Comparison of ENCODE assay signal across 9 cellular contexts in genomic region chr6:99868074-99868702, GRCh38.
DNase-seq lines count a peak whose midpoint lies in the region; ATAC-seq and TF ChIP-seq lines count a peak whose summit lies in the region.
"Had no signal": no experiment of that assay in that cellular context is flagged by ENCODE, and none has a peak within 500 bp of the region (broad histone marks: within the 10 kb centered on the region; RNA-seq: fewer than 3 reads in every experiment).

No MANE protein-coding gene starts in this region.

- H3K36me3 ChIP-seq in GM23338 (ENCODE audit: insufficient read depth) (no peaks in the 10 kb centered on the region), Karpas-422 (ENCODE audit: insufficient read depth, low read length) (no peaks in the 10 kb centered on the region), Peyer's patch (no peaks in the 10 kb centered on the region), transverse colon (no peaks in the 10 kb centered on the region)

- WGBS in transverse colon (ENCODE audit: low coverage in 1 of 2), 2 donors = 1 to 7% methylated on average over 10 to 13 of the region's 13 CpGs

- peak; percentile 88 for ATAC-seq in GM23338

- TF ChIP-seq POLR2A in Peyer's patch (IDR thresholded peaks at IDR 0.05) = no peak
- no peak for TF ChIP-seq POLR2A in transverse colon (IDR thresholded peaks at IDR 0.05)

- no peaks in the 10 kb centered on the region for H3K9me2 ChIP-seq in GM23338 (ENCODE audit: insufficient read depth)
- no peaks in the 10 kb centered on the region for H3K9me2 ChIP-seq in Karpas-422 (replicated peaks; ENCODE audit: insufficient read depth, low read length)

- H3K4me1 Mint-ChIP-seq in GM23338 = peaks cover 8% of the 10 kb centered on the region; the same call in 2 of the 3 replicates
- H3K4me1 Mint-ChIP-seq in activated T-helper 2 cell treated with anti-CD3 and anti-CD28 coated beads, Interferon-gamma antibody, Interleukin-2, Interleukin-4, amounts not matched to agents 10 μg/mL and 5 μg/mL and 100 μg/mL, durations not matched to agents 14 hours and 24 hours and 36 hours (ENCODE audit: low read depth) = peaks cover 3% of the 10 kb centered on the region
- peaks cover 5% of the 10 kb centered on the region for H3K4me1 Mint-ChIP-seq in osteocyte (ENCODE audit: unreplicated experiment)

- in situ Hi-C loops in G401 (cut with HindIII; ENCODE audit: low sequenced_read_pairs) = no loop called here
- in situ Hi-C loops in transverse colon (cut with MboI; ENCODE audit: low pct_ligation_motif_present in 1 of 4, low pct_unique_long_range_greater_than_20kb in 1 of 4, low sequenced_read_pairs in 3 of 4) = no loop called here

- H3K4me1 ChIP-seq in GM23338 (ENCODE audit: insufficient read depth) = peaks cover 3% of the 10 kb centered on the region; the same call in 1 of the 2 replicates
- no peaks in the 10 kb centered on the region for H3K4me1 ChIP-seq in Karpas-422 (ENCODE audit: low read length)
- H3K4me1 ChIP-seq in Peyer's patch = no peaks in the 10 kb centered on the region
- no peaks in the 10 kb centered on the region for H3K4me1 ChIP-seq in transverse colon

- no peak for TF ChIP-seq EP300 in transverse colon (IDR thresholded peaks at IDR 0.05; ENCODE audit: low read depth)

- peak overlapping the region; percentile 41; the same call in 1 of the 2 replicates for H3K4me3 ChIP-seq in GM23338
- H3K4me3 ChIP-seq in Karpas-422 (ENCODE audit: low read length) = no peak overlapping the region
- H3K4me3 ChIP-seq in Peyer's patch = no peak overlapping the region
- H3K4me3 ChIP-seq in transverse colon = no peak overlapping the region

- H3K27me3 Mint-ChIP-seq in GM23338 (ENCODE audit: insufficient read depth, low read depth, poor library complexity) (peaks cover 2% of the 10 kb centered on the region), osteocyte (ENCODE audit: unreplicated experiment) (peaks cover 66% of the 10 kb centered on the region)
- H3K27me3 Mint-ChIP-seq in activated T-helper 2 cell treated with anti-CD3 and anti-CD28 coated beads, Interferon-gamma antibody, Interleukin-2, Interleukin-4, amounts not matched to agents 10 μg/mL and 5 μg/mL and 100 μg/mL, durations not matched to agents 14 hours and 24 hours and 36 hours (ENCODE audit: low read depth) = peaks cover 27% of the 10 kb centered on the region

- H3K9me3 Mint-ChIP-seq in GM23338 (no peaks in the 10 kb centered on the region), osteocyte (ENCODE audit: unreplicated experiment) (no peaks in the 10 kb centered on the region)
- H3K9me3 Mint-ChIP-seq in activated T-helper 2 cell treated with anti-CD3 and anti-CD28 coated beads, Interferon-gamma antibody, Interleukin-2, Interleukin-4, amounts not matched to agents 10 μg/mL and 5 μg/mL and 100 μg/mL, durations not matched to agents 14 hours and 24 hours and 36 hours = no peaks in the 10 kb centered on the region
- H3K9me3 Mint-ChIP-seq: stimulated activated naive CD8-positive, alpha-beta T cell treated with anti-CD3 and anti-CD28 coated beads, Interleukin-15, Interleukin-2, amounts not matched to agents 100 ng/mL and 50 ng/mL, for 24 hours had no signal

- no peaks in the 10 kb centered on the region for H3K36me3 Mint-ChIP-seq in GM23338 (ENCODE audit: low read depth)
- H3K36me3 Mint-ChIP-seq in activated T-helper 2 cell treated with anti-CD3 and anti-CD28 coated beads, Interferon-gamma antibody, Interleukin-2, Interleukin-4, amounts not matched to agents 10 μg/mL and 5 μg/mL and 100 μg/mL, durations not matched to agents 14 hours and 24 hours and 36 hours (ENCODE audit: low read depth) = no peaks in the 10 kb centered on the region
- H3K36me3 Mint-ChIP-seq in osteocyte (ENCODE audit: unreplicated experiment) = no peaks in the 10 kb centered on the region

- H2AFZ ChIP-seq in GM23338 (peak overlapping the region; percentile 49), Karpas-422 (ENCODE audit: low read length) (no peak overlapping the region)

- H3K79me2 ChIP-seq in GM23338 (replicated peaks; ENCODE audit: insufficient read depth) (no peaks in the 10 kb centered on the region), Karpas-422 (ENCODE audit: low read length) (no peaks in the 10 kb centered on the region)

- H4K20me1 ChIP-seq in GM23338 (replicated peaks; ENCODE audit: insufficient read depth) = no peaks in the 10 kb centered on the region
- H4K20me1 ChIP-seq in Karpas-422 (ENCODE audit: insufficient read depth, low read depth, low read length) = no peaks in the 10 kb centered on the region

- intact Hi-C loops in activated T-helper 2 cell treated with anti-CD3 and anti-CD28 coated beads, Interferon-gamma antibody, Interleukin-2, Interleukin-4, amounts not matched to agents 10 μg/mL and 5 μg/mL and 100 μg/mL, durations not matched to agents 14 hours and 24 hours and 36 hours (cut with micrococcal nuclease) = loop anchor here (1.0 to 10.0 kb wide), 3 partner anchors 134 to 607 kb away; no protein-coding TSS in a partner anchor
- intact Hi-C loops in transverse colon (cut with DNase I; ENCODE audit: low total_unique reads) = no loop called here

- H3F3A ChIP-seq in GM23338 (replicated peaks; ENCODE audit: low read depth) = no peaks in the 10 kb centered on the region

- H3K27me3 ChIP-seq in GM23338 (ENCODE audit: insufficient read depth) = peaks cover 10% of the 10 kb centered on the region
- no peaks in the 10 kb centered on the region for H3K27me3 ChIP-seq in Karpas-422 (ENCODE audit: low read length)
- no peaks in the 10 kb centered on the region for H3K27me3 ChIP-seq in Peyer's patch
- H3K27me3 ChIP-seq in transverse colon = peaks cover 26% of the 10 kb centered on the region

- DNase-seq in G401 (ENCODE audit: low spot score) = peak; percentile 81
- DNase-seq in GM23338 (ENCODE audit: low spot score) = peak; percentile 90
- peak; percentile 82 for DNase-seq in Karpas-422
- peak; percentile 41 to 84 (median 75) for DNase-seq in Peyer's patch
- peak; percentile 48 for DNase-seq in activated T-helper 2 cell treated with anti-CD3 and anti-CD28 coated beads, Interferon-gamma antibody, Interleukin-2, Interleukin-4, amounts not matched to agents 10 μg/mL and 5 μg/mL and 100 μg/mL, durations not matched to agents 14 hours and 24 hours and 36 hours (ENCODE audit: low spot score)
- peak; percentile 38 for DNase-seq in foreskin melanocyte
- DNase-seq in osteocyte (ENCODE audit: extremely low spot score, unreplicated experiment) = peak; percentile 89
- peak; percentile 73 for DNase-seq in transverse colon

- no peak overlapping the region for H3K27ac ChIP-seq in GM23338 (ENCODE audit: low read depth)
- H3K27ac ChIP-seq in Karpas-422 (ENCODE audit: low read length) = no peak overlapping the region
- H3K27ac ChIP-seq in Peyer's patch = no peak overlapping the region
- no peak overlapping the region for H3K27ac ChIP-seq in transverse colon

- no peak overlapping the region for H3K27ac Mint-ChIP-seq in GM23338
- H3K27ac Mint-ChIP-seq in activated T-helper 2 cell treated with anti-CD3 and anti-CD28 coated beads, Interferon-gamma antibody, Interleukin-2, Interleukin-4, amounts not matched to agents 10 μg/mL and 5 μg/mL and 100 μg/mL, durations not matched to agents 14 hours and 24 hours and 36 hours = no peak overlapping the region
- H3K27ac Mint-ChIP-seq in osteocyte (ENCODE audit: unreplicated experiment) = no peak overlapping the region
- H3K27ac Mint-ChIP-seq: stimulated activated naive CD8-positive, alpha-beta T cell treated with anti-CD3 and anti-CD28 coated beads, Interleukin-15, Interleukin-2, amounts not matched to agents 100 ng/mL and 50 ng/mL, for 24 hours had no signal

- H3K9ac ChIP-seq in Karpas-422 (ENCODE audit: low read length) = no peak overlapping the region

- H3K4me2 ChIP-seq in GM23338 (peak overlapping the region; percentile 72), Karpas-422 (ENCODE audit: low read depth, low read length, poor library complexity, severe bottlenecking) (no peak overlapping the region)

- H3K9me3 ChIP-seq in Karpas-422 (ENCODE audit: low read length) (no peaks in the 10 kb centered on the region), Peyer's patch (no peaks in the 10 kb centered on the region), transverse colon (no peaks in the 10 kb centered on the region)

- peak overlapping the region; percentile 16 for H3K4me3 Mint-ChIP-seq in GM23338
- no peak overlapping the region for H3K4me3 Mint-ChIP-seq in activated T-helper 2 cell treated with anti-CD3 and anti-CD28 coated beads, Interferon-gamma antibody, Interleukin-2, Interleukin-4, amounts not matched to agents 10 μg/mL and 5 μg/mL and 100 μg/mL, durations not matched to agents 14 hours and 24 hours and 36 hours (ENCODE audit: low read depth)
- peak overlapping the region; percentile 64 for H3K4me3 Mint-ChIP-seq in osteocyte (ENCODE audit: unreplicated experiment)
- H3K4me3 Mint-ChIP-seq: stimulated activated naive CD8-positive, alpha-beta T cell treated with anti-CD3 and anti-CD28 coated beads, Interleukin-15, Interleukin-2, amounts not matched to agents 100 ng/mL and 50 ng/mL, for 24 hours had no signal

- TF ChIP-seq CTCF in GM23338 (conservative IDR thresholded peaks at IDR 0.05; ENCODE audit: low read depth in 2 of 2) = peak; percentile 86 to 94
- peak in 4 of 6 experiments; percentile 58 to 64 (median 64) for TF ChIP-seq CTCF in Peyer's patch (IDR thresholded peaks at IDR 0.05)
- TF ChIP-seq CTCF in osteocyte (IDR thresholded peaks at IDR 0.05) = peak; percentile 98
- peak; percentile 56 to 76 (median 74) for TF ChIP-seq CTCF in transverse colon (IDR thresholded peaks at IDR 0.05)

TF ChIP-seq in GM23338, 12 proteins besides CTCF, POLR2A, EP300 and RAD21 (continues in another document):
- TF ChIP-seq ZNF331 (CRISPR knock-in tag; IDR thresholded peaks at IDR 0.05; ENCODE audit: low read depth) (no peak), NANOG (IDR thresholded peaks at IDR 0.05; ENCODE audit: borderline replicate concordance) (no peak), EZH2phosphoT487 (IDR thresholded peaks at IDR 0.05; ENCODE audit: unreplicated experiment) (no peak), POLR2AphosphoS5 (IDR thresholded peaks at IDR 0.05; ENCODE audit: low read depth) (no peak)

Comparison
In these comparisons a context has a peak if more than half of its experiments do, and no peak if none do; other contexts are left out.
1. DNase-seq: peak in every context shown above with its lines; median percentile 90 in GM23338; 89 in osteocyte; 82 in Karpas-422; 81 in G401; 75 in Peyer's patch; 73 in transverse colon; 48 in activated T-helper 2 cell treated with anti-CD3 and anti-CD28 coated beads, Interferon-gamma antibody, Interleukin-2, Interleukin-4, amounts not matched to agents 10 μg/mL and 5 μg/mL and 100 μg/mL, durations not matched to agents 14 hours and 24 hours and 36 hours; 38 in foreskin melanocyte.